ENCODE assay signal across 8 cellular contexts in genomic region chr1:56820755-56821461, GRCh38.
DNase-seq lines count a peak whose midpoint lies in the region; ATAC-seq and TF ChIP-seq lines count a peak whose summit lies in the region.

No MANE protein-coding gene starts in this region.

- no peak for DNase-seq in AG09309 (ENCODE audit: low read depth)
- peak; percentile 54 for DNase-seq in NCI-H2171 (lab: John Stamatoyannopoulos, UW)
- peak; percentile 2 to 52 (median 21) for DNase-seq in activated CD4-positive, CD25-positive, alpha-beta regulatory T cell (lab: John Stamatoyannopoulos, UW)
- DNase-seq in central memory CD4-positive, alpha-beta T cell, result peak; percentile 17
- DNase-seq in kidney tubule cell (ENCODE audit: low spot score), result peak; percentile 79
- peak; percentile 66 for DNase-seq in stimulated activated CD4-positive, alpha-beta T cell treated with anti-CD3 and anti-CD28 coated beads, Interleukin-4, amount 100 ng/mL, for 24 hours

- peak; percentile 99 for TF ChIP-seq CTCF in AG09309 (IDR thresholded peaks at IDR 0.05; ENCODE audit: control insufficient read depth, insufficient read depth, low read depth, low read length, missing control alignments)

- H3K4me3 ChIP-seq in AG09309 (ENCODE audit: control insufficient read depth, low read depth, low read length), result no peak overlapping the region

- ATAC-seq in GM18520 (IDR thresholded peaks at IDR 0.05; ENCODE audit: unreplicated experiment) (peak; percentile 55), HG03066 (IDR thresholded peaks at IDR 0.05; ENCODE audit: low read depth, unreplicated experiment) (peak; percentile 78)
